8 cellular contexts compared by ENCODE assay signal in genomic region chr9:120583958-120584369, GRCh38. TPM values are rescaled to one million over a fixed set of nuclear protein-coding genes. Genes with fewer than 3 reads are reported as not detected.
DNase-seq lines count a peak whose midpoint lies in the region; ATAC-seq and TF ChIP-seq lines count a peak whose summit lies in the region.

No MANE protein-coding gene starts in this region.

- H4K20me1 ChIP-seq in PC-3 (ENCODE audit: low read length): no peaks in the 10 kb centered on the region

- H3K36me3 ChIP-seq in CD4-positive, alpha-beta memory T cell (ENCODE audit: insufficient read depth, low read length): no peaks in the 10 kb centered on the region
- H3K36me3 ChIP-seq in PC-3 (ENCODE audit: low read depth, low read length): no peaks in the 10 kb centered on the region

- POLR2A ChIA-PET in CD4-positive, alpha-beta memory T cell (lab: Charles Lee; ENCODE audit: partially characterized antibody): no interaction called here
- POLR2A ChIA-PET in PC-3 (lab: Charles Lee; ENCODE audit: unreplicated experiment): no interaction called here

- DNase-seq in CD4-positive, alpha-beta memory T cell: peak; percentile 31 to 66 (median 56)
- peak; percentile 94 for DNase-seq in KBM-7
- DNase-seq in SHP77 (lab: John Stamatoyannopoulos, UW): peak; percentile 92 to 93
- peak; percentile 6 for DNase-seq in effector CD4-positive, alpha-beta T cell
- peak; percentile 43 for DNase-seq in mucosa of gallbladder (ENCODE audit: low spot score)
- DNase-seq in PC-3: no peak

- peaks cover 9% of the 10 kb centered on the region for H3K79me2 ChIP-seq in PC-3 (ENCODE audit: low read length)

- H3K36me3 Mint-ChIP-seq in CD4-positive, alpha-beta memory T cell: peaks cover 0 to 12% of the 10 kb centered on the region in 2 donors

- H3K4me3 ChIP-seq in CD4-positive, alpha-beta memory T cell (ENCODE audit: low read length in 2 of 2): no peak overlapping the region
- H3K4me3 ChIP-seq in PC-3 (ENCODE audit: low read length): no peak overlapping the region

- H3K4me1 ChIP-seq in CD4-positive, alpha-beta memory T cell (ENCODE audit: insufficient read depth, low read length): peaks cover 19% of the 10 kb centered on the region
- H3K4me1 ChIP-seq in PC-3 (ENCODE audit: insufficient read depth, low read length): peaks cover 3% of the 10 kb centered on the region; the same call in 1 of the 2 replicates

- intact Hi-C loops in CD4-positive, alpha-beta memory T cell (cut with micrococcal nuclease): no loop called here
- intact Hi-C loops in PC-3 (cut with micrococcal nuclease): no loop called here

- in situ Hi-C loops in KBM-7 (cut with MboI; ENCODE audit: low pct_unique_long_range_greater_than_20kb, low sequenced_read_pairs): no loop called here

- no peaks in the 10 kb centered on the region for H3K27me3 Mint-ChIP-seq in CD4-positive, alpha-beta memory T cell

- no peak overlapping the region for H2AFZ ChIP-seq in PC-3 (ENCODE audit: low read length)

- H3K27me3 ChIP-seq in CD4-positive, alpha-beta memory T cell (ENCODE audit: insufficient read depth, low read length): no peaks in the 10 kb centered on the region
- H3K27me3 ChIP-seq in PC-3 (ENCODE audit: low read length): no peaks in the 10 kb centered on the region

- H3K4me2 ChIP-seq in PC-3 (ENCODE audit: low read length): no peak overlapping the region

- no TSS peak for BruUV-seq in PC-3 (replicated peaks; lab: Mats Ljungman, UMichigan)

- no peaks in the 10 kb centered on the region for H3K9me3 Mint-ChIP-seq in CD4-positive, alpha-beta memory T cell

- H3K27ac Mint-ChIP-seq in CD4-positive, alpha-beta memory T cell: peak overlapping the region in 5 of 7 donors; percentile 13 to 76 (median 69)

- H3K9ac ChIP-seq in PC-3 (ENCODE audit: low read length): no peak overlapping the region

- H3F3A ChIP-seq in PC-3 (ENCODE audit: low read length, unreplicated experiment): no peaks in the 10 kb centered on the region

- peak overlapping the region in 1 of 8 donors; percentile 25 for H3K4me3 Mint-ChIP-seq in CD4-positive, alpha-beta memory T cell

- no peaks in the 10 kb centered on the region for H3K9me3 ChIP-seq in CD4-positive, alpha-beta memory T cell (ENCODE audit: control insufficient read depth in 1 of 2, low read length in 2 of 2)
- H3K9me3 ChIP-seq in PC-3 (ENCODE audit: low read length): no peaks in the 10 kb centered on the region

- peak; percentile 37 for ATAC-seq in GM19043 (IDR thresholded peaks at IDR 0.05; ENCODE audit: low read depth, unreplicated experiment)
- ATAC-seq in HG02870 (IDR thresholded peaks at IDR 0.05; ENCODE audit: unreplicated experiment): no peak
- ATAC-seq in PC-3: no peak

- peaks cover 15 to 38% (median 23%) of the 10 kb centered on the region in 4 donors for H3K4me1 Mint-ChIP-seq in CD4-positive, alpha-beta memory T cell

- CTCF ChIA-PET in CD4-positive, alpha-beta memory T cell (lab: Charles Lee; ENCODE audit: partially characterized antibody): no interaction called here
- CTCF ChIA-PET in PC-3 (lab: Charles Lee): no interaction called here

- H3K9me2 ChIP-seq in PC-3 (replicated peaks; ENCODE audit: low read length): no peaks in the 10 kb centered on the region

- no peak overlapping the region for H3K27ac ChIP-seq in CD4-positive, alpha-beta memory T cell (ENCODE audit: low read depth, low read length)
- no peak overlapping the region for H3K27ac ChIP-seq in PC-3 (ENCODE audit: low read length)

- TF ChIP-seq CTCF in PC-3 (conservative IDR thresholded peaks at IDR 0.05; ENCODE audit: low read depth, low read length): no peak

RNA-seq across cellular contexts. Expression of gene CDK5RAP2, which starts 4.0 kb away (rescaled TPM):
- 100 to 1,000 TPM in 1 of 2 experiments, 10 to 100 TPM in 1; 88.5 to 102 TPM for total RNA-seq in CD4-positive, alpha-beta memory T cell
- polyA plus RNA-seq in CD4-positive, alpha-beta memory T cell: 10 to 100 TPM in 1 of 2 donors, 1 to 10 TPM in 1; 3.9 to 30.4 TPM
- total RNA-seq in mucosa of gallbladder: 43.3 TPM
- 37.4 and 41.0 TPM in 2 replicates for total RNA-seq in PC-3 (2014; rRNA removed)
